8 cellular contexts compared by ENCODE assay signal in the genomic region with DNA sequence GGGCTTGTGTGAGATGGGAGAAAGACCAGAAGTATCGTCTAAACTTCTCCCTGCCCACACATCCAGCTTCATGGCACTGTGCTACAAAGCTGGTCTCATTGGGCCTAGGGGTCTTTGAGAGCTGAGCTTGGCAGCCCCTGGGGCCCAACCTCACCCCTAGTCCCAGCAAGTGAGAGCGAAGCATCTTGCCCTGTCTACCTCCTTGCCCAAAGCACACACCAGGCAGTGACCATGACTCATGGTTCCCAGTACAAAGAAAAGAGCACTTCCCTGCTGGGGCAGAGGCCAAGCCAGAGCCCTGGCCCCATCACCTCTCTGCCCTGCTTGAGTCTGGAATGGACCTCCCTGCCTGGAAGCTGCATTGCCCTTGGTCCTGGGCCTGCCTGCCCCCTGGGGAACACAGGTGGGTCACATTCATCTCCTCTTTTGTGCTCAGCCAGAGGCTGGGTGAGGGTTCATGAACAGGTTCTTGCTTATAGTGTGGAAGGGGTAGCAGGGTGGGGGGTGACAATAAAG. TPM values are rescaled to one million over a fixed set of nuclear protein-coding genes. Genes with fewer than 3 reads are reported as not detected.
DNase-seq lines count a peak whose midpoint lies in the region; ATAC-seq and TF ChIP-seq lines count a peak whose summit lies in the region.

No MANE protein-coding gene starts in this region.

- no peak overlapping the region for H3K4me3 ChIP-seq in CD4-positive, CD25-positive, alpha-beta regulatory T cell (ENCODE audit: low read depth, low read length)
- peak overlapping the region; percentile 73 to 83 for H3K4me3 ChIP-seq in duodenal mucosa (ENCODE audit: low read depth in 1 of 2, low read length in 2 of 2)
- H3K4me3 ChIP-seq in lower leg skin (ENCODE audit: low read depth, poor library complexity, severe bottlenecking): no peak overlapping the region

- intact Hi-C loops in lower leg skin (cut with DNase I; ENCODE audit: low total_unique reads): no loop called here

- peak overlapping the region; percentile 49 to 86 (median 80) for H3K4me3 Mint-ChIP-seq in CD4-positive, CD25-positive, alpha-beta regulatory T cell
- peak overlapping the region; percentile 78 for H3K4me3 Mint-ChIP-seq in natural killer cell treated with Interleukin-12 subunit alpha and Interleukin-12 subunit beta and Interleukin-15 and Interleukin-18, amount 100 ng/mL, for 72 hours

- H3K27me3 Mint-ChIP-seq in CD4-positive, CD25-positive, alpha-beta regulatory T cell: no peaks in the 10 kb centered on the region
- H3K27me3 Mint-ChIP-seq in natural killer cell treated with Interleukin-12 subunit alpha and Interleukin-12 subunit beta and Interleukin-15 and Interleukin-18, amount 100 ng/mL, for 72 hours: no peaks in the 10 kb centered on the region

- peak overlapping the region; percentile 75 to 92 for H3K9ac ChIP-seq in duodenal mucosa (ENCODE audit: low read depth in 1 of 2, low read length in 2 of 2)

- no peak for DNase-seq in CD4-positive, CD25-positive, alpha-beta regulatory T cell
- peak; percentile 38 for DNase-seq in MV-4-11 (lab: John Stamatoyannopoulos, UW)
- DNase-seq in natural killer cell treated with Interleukin-12 subunit alpha and Interleukin-12 subunit beta and Interleukin-15 and Interleukin-18, amount 100 ng/mL, for 72 hours (ENCODE audit: low spot score): no peak
- no peak for DNase-seq in NCI-H345 treated with DMSO at 0.1 percent for 48 hours (lab: John Stamatoyannopoulos, UW; ENCODE audit: unreplicated experiment)
- no peak for DNase-seq in lower leg skin (ENCODE audit: low spot score in 2 of 2)
- DNase-seq in GM13976 (ENCODE audit: low spot score): no peak

- H3K9me3 ChIP-seq in CD4-positive, CD25-positive, alpha-beta regulatory T cell (ENCODE audit: control insufficient read depth in 2 of 2, low read length in 2 of 2): no peaks in the 10 kb centered on the region
- no peaks in the 10 kb centered on the region for H3K9me3 ChIP-seq in duodenal mucosa (ENCODE audit: control insufficient read depth in 1 of 2, low read length in 2 of 2)

- H3K9me3 Mint-ChIP-seq in CD4-positive, CD25-positive, alpha-beta regulatory T cell: no peaks in the 10 kb centered on the region
- no peaks in the 10 kb centered on the region for H3K9me3 Mint-ChIP-seq in natural killer cell treated with Interleukin-12 subunit alpha and Interleukin-12 subunit beta and Interleukin-15 and Interleukin-18, amount 100 ng/mL, for 72 hours

- WGBS in lower leg skin, 2 donors: 45 to 53% methylated on average over 2 of the region's 2 CpGs

- H3K36me3 ChIP-seq in CD4-positive, CD25-positive, alpha-beta regulatory T cell (ENCODE audit: control insufficient read depth, insufficient read depth, low read length): no peaks in the 10 kb centered on the region
- H3K36me3 ChIP-seq in duodenal mucosa (ENCODE audit: control insufficient read depth in 1 of 2, insufficient read depth in 2 of 2, low read length in 2 of 2): no peaks in the 10 kb centered on the region

- H3K27ac Mint-ChIP-seq in CD4-positive, CD25-positive, alpha-beta regulatory T cell: peak overlapping the region; percentile 62 to 87 (median 76)
- H3K27ac Mint-ChIP-seq in natural killer cell treated with Interleukin-12 subunit alpha and Interleukin-12 subunit beta and Interleukin-15 and Interleukin-18, amount 100 ng/mL, for 72 hours: peak overlapping the region; percentile 47 to 66

- no peaks in the 10 kb centered on the region for H3K27me3 ChIP-seq in CD4-positive, CD25-positive, alpha-beta regulatory T cell (ENCODE audit: control insufficient read depth, insufficient read depth, low read length)
- H3K27me3 ChIP-seq in duodenal mucosa (ENCODE audit: control insufficient read depth in 1 of 2, insufficient read depth in 2 of 2, low read length in 2 of 2): no peaks in the 10 kb centered on the region

- TF ChIP-seq CTCF in lower leg skin (IDR thresholded peaks at IDR 0.05) (no peak), GM13976 (IDR thresholded peaks at IDR 0.05; ENCODE audit: borderline replicate concordance, control extremely low read depth, extremely low read depth, insufficient read depth, missing control alignments) (no peak)

- TF ChIP-seq POLR2A in lower leg skin (IDR thresholded peaks at IDR 0.05): no peak

- peak in 1 of 2 donors; percentile 17 for ATAC-seq in CD4-positive, CD25-positive, alpha-beta regulatory T cell (ENCODE audit: low read depth in 2 of 2)
- ATAC-seq in natural killer cell treated with Interleukin-12 subunit alpha and Interleukin-12 subunit beta and Interleukin-15 and Interleukin-18, amount 100 ng/mL, for 72 hours: no peak
- no peak for ATAC-seq in HG02763 (IDR thresholded peaks at IDR 0.05; ENCODE audit: unreplicated experiment)

- in situ Hi-C loops in GM13976 (cut with MboI; ENCODE audit: low sequenced_read_pairs, unreplicated experiment): no loop called here

- H3K4me1 ChIP-seq in CD4-positive, CD25-positive, alpha-beta regulatory T cell (ENCODE audit: control insufficient read depth, insufficient read depth, low read length, poor library complexity, severe bottlenecking): peaks cover 24% of the 10 kb centered on the region
- H3K4me1 ChIP-seq in duodenal mucosa (ENCODE audit: control insufficient read depth in 1 of 2, insufficient read depth in 2 of 2, low read length in 2 of 2): peaks cover 62 to 67% of the 10 kb centered on the region in 2 donors

- peaks cover 0 to 50% (median 13%) of the 10 kb centered on the region in 4 donors for H3K4me1 Mint-ChIP-seq in CD4-positive, CD25-positive, alpha-beta regulatory T cell
- H3K4me1 Mint-ChIP-seq in natural killer cell treated with Interleukin-12 subunit alpha and Interleukin-12 subunit beta and Interleukin-15 and Interleukin-18, amount 100 ng/mL, for 72 hours (ENCODE audit: low read depth in 2 of 2): peaks cover 16 to 23% of the 10 kb centered on the region in 2 donors

- H3K27ac ChIP-seq in CD4-positive, CD25-positive, alpha-beta regulatory T cell (ENCODE audit: insufficient read depth, low read length, poor library complexity, severe bottlenecking): no peak overlapping the region
- H3K27ac ChIP-seq in duodenal mucosa (ENCODE audit: low read depth, low read length): peak overlapping the region; percentile 94

- no peaks in the 10 kb centered on the region for H3K36me3 Mint-ChIP-seq in CD4-positive, CD25-positive, alpha-beta regulatory T cell
- no peaks in the 10 kb centered on the region for H3K36me3 Mint-ChIP-seq in natural killer cell treated with Interleukin-12 subunit alpha and Interleukin-12 subunit beta and Interleukin-15 and Interleukin-18, amount 100 ng/mL, for 72 hours

RNA-seq across cellular contexts. Expression of a gene that starts 1.2 kb away (rescaled TPM):
- total RNA-seq in CD4-positive, CD25-positive, alpha-beta regulatory T cell: 9.3 TPM
- 1 to 10 TPM; 1.3 to 2.6 (median 2.0) TPM for polyA plus RNA-seq in CD4-positive, CD25-positive, alpha-beta regulatory T cell
- 1 to 10 TPM; 4.6 TPM for total RNA-seq in natural killer cell treated with Interleukin-12 subunit alpha and Interleukin-12 subunit beta and Interleukin-15 and Interleukin-18, amount 100 ng/mL, for 72 hours
- total RNA-seq in lower leg skin: 100 to 1,000 TPM in 1 of 4 donors, 10 to 100 TPM in 3; 41.1 to 101 (median 62.6) TPM

RNA-seq across cellular contexts. Expression of a gene that starts 20.8 kb away (rescaled TPM):
- total RNA-seq in CD4-positive, CD25-positive, alpha-beta regulatory T cell: 12.8 TPM
- 1 to 10 TPM; 3.1 to 4.6 (median 4.2) TPM for polyA plus RNA-seq in CD4-positive, CD25-positive, alpha-beta regulatory T cell
- 10 to 100 TPM; 13.3 to 13.7 TPM for total RNA-seq in natural killer cell treated with Interleukin-12 subunit alpha and Interleukin-12 subunit beta and Interleukin-15 and Interleukin-18, amount 100 ng/mL, for 72 hours
- total RNA-seq in lower leg skin: 10 to 100 TPM; 10.6 to 14.7 (median 11.9) TPM

RNA-seq across cellular contexts. Expression of a gene that starts 41.9 kb away (rescaled TPM):
- 23.4 TPM for total RNA-seq in CD4-positive, CD25-positive, alpha-beta regulatory T cell
- 1 to 10 TPM; 5.8 to 10.0 (median 8.1) TPM for polyA plus RNA-seq in CD4-positive, CD25-positive, alpha-beta regulatory T cell
- 10 to 100 TPM; 20.0 to 20.1 TPM for total RNA-seq in natural killer cell treated with Interleukin-12 subunit alpha and Interleukin-12 subunit beta and Interleukin-15 and Interleukin-18, amount 100 ng/mL, for 72 hours
- total RNA-seq in lower leg skin: 10 to 100 TPM; 22.5 to 38.3 (median 28.6) TPM

RNA-seq across cellular contexts. Expression of a gene that starts 42.2 kb away (rescaled TPM):
- 139 TPM for total RNA-seq in CD4-positive, CD25-positive, alpha-beta regulatory T cell
- polyA plus RNA-seq in CD4-positive, CD25-positive, alpha-beta regulatory T cell: 100 to 1,000 TPM; 410 to 536 (median 467) TPM
- 100 to 1,000 TPM; 153 to 187 TPM for total RNA-seq in natural killer cell treated with Interleukin-12 subunit alpha and Interleukin-12 subunit beta and Interleukin-15 and Interleukin-18, amount 100 ng/mL, for 72 hours
- 100 to 1,000 TPM; 212 to 298 (median 249) TPM for total RNA-seq in lower leg skin

RNA-seq across cellular contexts. Expression of a gene that starts 42.6 kb away (rescaled TPM):
- total RNA-seq in CD4-positive, CD25-positive, alpha-beta regulatory T cell: 31.6 TPM
- polyA plus RNA-seq in CD4-positive, CD25-positive, alpha-beta regulatory T cell: 10 to 100 TPM; 55.4 to 66.9 (median 57.2) TPM
- total RNA-seq in natural killer cell treated with Interleukin-12 subunit alpha and Interleukin-12 subunit beta and Interleukin-15 and Interleukin-18, amount 100 ng/mL, for 72 hours: 10 to 100 TPM; 76.9 to 87.9 TPM
- 100 to 1,000 TPM in 3 of 4 donors, 10 to 100 TPM in 1; 62.5 to 107 (median 105) TPM for total RNA-seq in lower leg skin

Comparison
In these comparisons a context has a peak if more than half of its experiments do, and no peak if none do; other contexts are left out.
1. H3K4me3 ChIP-seq: peak in duodenal mucosa (2 of 2); none in CD4-positive, CD25-positive, alpha-beta regulatory T cell (single experiment) and lower leg skin (single experiment).